10 cellular contexts compared by ENCODE assay signal in genomic region chr22:27726726-27727449, GRCh38.
DNase-seq lines count a peak whose midpoint lies in the region; ATAC-seq and TF ChIP-seq lines count a peak whose summit lies in the region.
"Had no signal": no experiment of that assay in that cellular context is flagged by ENCODE, and none has a peak within 500 bp of the region (broad histone marks: within the 10 kb centered on the region; RNA-seq: fewer than 3 reads in every experiment).

No MANE protein-coding gene starts in this region.

- H3K4me1 ChIP-seq in mammary epithelial cell (ENCODE audit: insufficient read depth, low read length) (no peaks in the 10 kb centered on the region), colonic mucosa (no peaks in the 10 kb centered on the region)

- DNase-seq in MCF 10A (ENCODE audit: unreplicated experiment) (peak; percentile 84), mammary epithelial cell (no peak), colonic mucosa (peak; percentile 35), lung microvascular endothelial cell (ENCODE audit: low read depth in 2 of 2) (peak; percentile 72 to 83), NCI-H128 (lab: John Stamatoyannopoulos, UW; ENCODE audit: unreplicated experiment) (no peak)
- no peak for DNase-seq in stimulated activated CD4-positive, alpha-beta T cell treated with anti-CD3 and anti-CD28 coated beads, Interleukin-12 subunit alpha, Interleukin-12 subunit beta, amount 100 ng/mL, for 4 hours
- DNase-seq in stimulated activated naive CD4-positive, alpha-beta T cell treated with Interleukin-2 at 50 U/mL for 16 hours (lab: John Stamatoyannopoulos, UW), result no peak

- intact Hi-C loops in MCF 10A (cut with micrococcal nuclease) (loop anchor here (1.0 to 10.0 kb wide), 2 partner anchors 21 to 138 kb away; no protein-coding TSS in a partner anchor), mammary epithelial cell (cut with micrococcal nuclease) (no loop called here), colonic mucosa (cut with DNase I) (no loop called here)

- H3K4me3 ChIP-seq in mammary epithelial cell (replicated peaks in 1 of 3; ENCODE audit: insufficient read depth in 1 of 3, low read depth in 2 of 3, low read length in 3 of 3), result no peak overlapping the region
- no peak overlapping the region for H3K4me3 ChIP-seq in colonic mucosa

- no TSS peak for BruUV-seq in MCF 10A (replicated peaks; lab: Mats Ljungman, UMichigan)
- no TSS peak for BruUV-seq in mammary epithelial cell (replicated peaks; lab: Mats Ljungman, UMichigan)

- H3K4me1 Mint-ChIP-seq in MCF 10A (ENCODE audit: insufficient read depth, unreplicated experiment), result peaks cover 20% of the 10 kb centered on the region

- no peaks in the 10 kb centered on the region for H3K9me3 Mint-ChIP-seq in MCF 10A (ENCODE audit: unreplicated experiment)

- dilution Hi-C loops in mammary epithelial cell (cut with HindIII; ENCODE audit: low sequenced_read_pairs), result no loop called here

- H3K4me3 Mint-ChIP-seq in MCF 10A (ENCODE audit: unreplicated experiment), result peak overlapping the region; percentile 18

- no peaks in the 10 kb centered on the region for H3K27me3 Mint-ChIP-seq in MCF 10A (ENCODE audit: insufficient read depth, unreplicated experiment)

- H3K36me3 Mint-ChIP-seq in MCF 10A (ENCODE audit: insufficient read depth, unreplicated experiment), result no peaks in the 10 kb centered on the region

- WGBS in mammary epithelial cell (ENCODE audit: low coverage, missing lambda C conversion rate), result 83% methylated on average over 12 of the region's 12 CpGs

- POLR2A ChIA-PET in MCF 10A (lab: Yijun Ruan, JAX), result interaction anchor here (1.0 to 1.2 kb wide), 2 partner anchors 9 to 22 kb away, joined by 7 read pairs; no protein-coding TSS in a partner anchor

- no peak overlapping the region for H3K4me2 ChIP-seq in mammary epithelial cell (ENCODE audit: insufficient read depth, low read depth, low read length)

- H3K27me3 ChIP-seq in mammary epithelial cell (ENCODE audit: insufficient read depth, low read length), result no peaks in the 10 kb centered on the region
- H3K27me3 ChIP-seq in colonic mucosa, result no peaks in the 10 kb centered on the region

- H3K9me3 ChIP-seq in mammary epithelial cell (replicated peaks; ENCODE audit: insufficient read depth, low read length) (no peaks in the 10 kb centered on the region), colonic mucosa (no peaks in the 10 kb centered on the region)

- H3K9ac ChIP-seq in mammary epithelial cell (ENCODE audit: insufficient read depth, low read length) (no peak overlapping the region), colonic mucosa (ENCODE audit: low read depth in 2 of 2, low read length in 2 of 2) (no peak overlapping the region)

- H2AFZ ChIP-seq in mammary epithelial cell (ENCODE audit: low read depth, low read length), result no peak overlapping the region

- no peaks in the 10 kb centered on the region for H4K20me1 ChIP-seq in mammary epithelial cell (ENCODE audit: insufficient read depth, low read length)

- H3K27ac ChIP-seq in mammary epithelial cell (ENCODE audit: insufficient read depth, low read depth, low read length) (no peak overlapping the region), colonic mucosa (no peak overlapping the region)
- H3K27ac ChIP-seq: C4-2B, HL-60 had no signal

- ATAC-seq in HG03342 (IDR thresholded peaks at IDR 0.05; ENCODE audit: unreplicated experiment), result no peak

- TF ChIP-seq CTCF in MCF 10A (IDR thresholded peaks at IDR 0.05; ENCODE audit: unreplicated experiment) (no peak), mammary epithelial cell (conservative IDR thresholded peaks at IDR 0.05 in 1 of 2, IDR thresholded peaks at IDR 0.05 in 1 of 2; ENCODE audit: extremely low read depth in 1 of 2, insufficient read depth in 1 of 2, low read depth in 1 of 2, low read length in 2 of 2) (no peak), colonic mucosa (IDR thresholded peaks at IDR 0.05) (no peak)

- H3K36me3 ChIP-seq in mammary epithelial cell (ENCODE audit: insufficient read depth, low read length), result no peaks in the 10 kb centered on the region
- H3K36me3 ChIP-seq in colonic mucosa, result no peaks in the 10 kb centered on the region

- H3K79me2 ChIP-seq in mammary epithelial cell (ENCODE audit: insufficient read depth, low read length), result no peaks in the 10 kb centered on the region

- in situ Hi-C loops in mammary epithelial cell (cut with MboI; ENCODE audit: low sequenced_read_pairs in 2 of 2), result no loop called here

- CTCF ChIA-PET in MCF 10A (lab: Yijun Ruan, JAX), result interaction anchor here (0.6 kb wide), 1 partner anchor 12 kb away, joined by 3 read pairs; no protein-coding TSS in a partner anchor
- CTCF ChIA-PET in mammary epithelial cell (lab: Charles Lee; ENCODE audit: low non-redundant PET), result no interaction called here

- H3K27ac Mint-ChIP-seq in MCF 10A (ENCODE audit: low read depth, unreplicated experiment), result peak overlapping the region; percentile 24

Comparison
In these comparisons a context has a peak if more than half of its experiments do, and no peak if none do; other contexts are left out.
1. DNase-seq: peak in MCF 10A (single experiment), colonic mucosa (single experiment) and lung microvascular endothelial cell (2 of 2); none in mammary epithelial cell (single experiment), NCI-H128 (single experiment), stimulated activated CD4-positive, alpha-beta T cell treated with anti-CD3 and anti-CD28 coated beads, Interleukin-12 subunit alpha, Interleukin-12 subunit beta, amount 100 ng/mL, for 4 hours (single experiment) and stimulated activated naive CD4-positive, alpha-beta T cell treated with Interleukin-2 at 50 U/mL for 16 hours (single experiment).